In the genomic region with DNA sequence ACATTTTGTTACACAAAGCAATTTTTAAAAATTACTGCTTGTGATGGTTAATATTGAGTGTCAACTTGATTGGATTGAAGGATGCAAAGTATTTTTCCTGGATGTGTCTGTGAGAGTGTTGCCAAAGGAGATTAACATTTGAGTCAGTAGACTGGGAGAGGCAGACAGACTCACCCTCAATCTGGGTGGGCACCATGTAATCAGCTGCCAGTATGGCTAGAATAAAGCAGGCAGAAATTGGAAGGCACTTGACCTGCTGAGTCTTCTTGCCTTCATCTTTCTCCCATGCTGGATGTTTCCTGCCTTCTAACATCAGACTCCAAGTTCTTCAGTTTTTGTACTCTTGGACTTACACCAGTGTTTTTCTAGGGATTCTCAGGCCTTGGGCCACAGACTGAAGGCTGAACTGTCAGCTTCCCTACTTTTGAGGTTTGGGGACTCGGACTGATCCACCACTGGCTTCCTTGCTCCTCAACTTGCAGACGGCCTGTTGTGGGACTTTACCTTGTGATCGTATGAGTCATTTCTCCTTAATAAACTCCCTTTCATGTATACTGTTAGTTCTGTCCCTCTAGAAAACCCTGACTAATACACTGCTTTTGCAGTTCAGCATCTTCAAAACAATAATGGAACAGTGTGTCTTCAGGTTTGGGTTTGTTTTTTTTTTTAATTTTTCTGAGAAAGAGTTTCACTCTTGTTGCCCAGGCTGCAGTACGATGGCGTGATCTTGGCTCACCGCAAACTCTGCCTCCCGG, we compare ENCODE assay signal across 17 cellular contexts.
A peak's percentile ranks its signal among the peaks of the same experiment; 100 is the strongest.
DNase-seq lines count a peak whose midpoint lies in the region; ATAC-seq and TF ChIP-seq lines count a peak whose summit lies in the region.
"Had no signal": no experiment of that assay in that cellular context is flagged by ENCODE, and none has a peak within 500 bp of the region (broad histone marks: within the 10 kb centered on the region; RNA-seq: fewer than 3 reads in every experiment).

No MANE protein-coding gene starts in this region.

- intact Hi-C loops in HCT116 (cut with micrococcal nuclease) = loop anchor here (5.0 kb wide), 1 partner anchor 241 kb away; no protein-coding TSS in a partner anchor

- CTCF ChIA-PET in HCT116 (lab: Charles Lee) = no interaction called here

- DNase-seq in HCT116 (ENCODE audit: low read depth, low spot score) (no peak), SJCRH30 (no peak), fibroblast of mammary gland (ENCODE audit: low read depth) (peak; percentile 68), retinal pigment epithelial cell (ENCODE audit: low read depth) (peak; percentile 52), putamen (ENCODE audit: low spot score) (no peak), HuH-7 (ENCODE audit: low spot score) (no peak)
- DNase-seq: COR-L47; heart right ventricle; natural killer cell; NCI-H1092; NCI-H2029 treated with DMSO at 0.1 percent for 48 hours; small intestine; stimulated activated CD8-positive, alpha-beta memory T cell treated with anti-CD3 and anti-CD28 coated beads, Interleukin-4, amount 100 ng/mL, for 48 hours; T1000 had no signal

- H4K20me1 ChIP-seq in HCT116 (ENCODE audit: insufficient read depth) = no peaks in the 10 kb centered on the region

- POLR2A ChIA-PET in HCT116 (lab: Charles Lee) = no interaction called here

- H2AFZ ChIP-seq in HCT116 (ENCODE audit: low read depth, low read length, poor library complexity, severe bottlenecking) = peak overlapping the region; percentile 65

- H3K36me3 ChIP-seq in HCT116 (ENCODE audit: control insufficient read depth in 1 of 2, insufficient read depth in 2 of 2, low read length in 2 of 2) (no peaks in the 10 kb centered on the region), SJCRH30 (no peaks in the 10 kb centered on the region)
- H3K36me3 ChIP-seq: heart right ventricle, SJSA1 had no signal

- H3K4me1 ChIP-seq in HCT116 (ENCODE audit: control insufficient read depth in 1 of 2, insufficient read depth in 2 of 2, low read length in 2 of 2) (peaks cover 23 to 42% of the 10 kb centered on the region in 2 experiments), SJCRH30 (peaks cover 57% of the 10 kb centered on the region)

- H3K4me2 ChIP-seq in HCT116 (ENCODE audit: low read length) = peak overlapping the region; percentile 25; the same call in 1 of the 2 replicates

- RAD21 ChIA-PET in HCT116 (lab: Charles Lee; ENCODE audit: low non-redundant PET in 1 of 2, low total read pairs in 2 of 2, uncharacterized antibody in 2 of 2, unreplicated experiment in 2 of 2) = no interaction called here

- H3K4me3 ChIP-seq in HCT116 (replicated peaks in 1 of 2; ENCODE audit: low read depth in 1 of 2, low read length in 2 of 2) (no peak overlapping the region), SJCRH30 (no peak overlapping the region), fibroblast of mammary gland (ENCODE audit: control insufficient read depth, low read depth, low read length) (no peak overlapping the region), retinal pigment epithelial cell (ENCODE audit: low read length) (no peak overlapping the region)
- H3K4me3 ChIP-seq: heart right ventricle, SJSA1 had no signal

- H3K27ac ChIP-seq in HCT116 (ENCODE audit: low read depth, low read length) (no peak overlapping the region), SJCRH30 (peak overlapping the region; percentile 89)
- H3K27ac ChIP-seq: heart right ventricle, SJSA1 had no signal

- BruUV-seq in HCT116 (replicated peaks; lab: Mats Ljungman, UMichigan) = no TSS peak

- H3K27me3 ChIP-seq in HCT116 (ENCODE audit: insufficient read depth, low read length) (no peaks in the 10 kb centered on the region), SJCRH30 (no peaks in the 10 kb centered on the region)
- H3K27me3 ChIP-seq: heart right ventricle, SJSA1 had no signal

- H3K79me2 ChIP-seq in HCT116 (ENCODE audit: insufficient read depth, low read length) = no peaks in the 10 kb centered on the region

- TF ChIP-seq CTCF in HCT116 (IDR thresholded peaks at IDR 0.05 in 2 of 3, conservative IDR thresholded peaks at IDR 0.05 in 1 of 3; ENCODE audit: borderline replicate concordance in 1 of 3, insufficient read depth in 1 of 3, low read depth in 2 of 3, low read length in 2 of 3) (no peak), fibroblast of mammary gland (conservative IDR thresholded peaks at IDR 0.05; ENCODE audit: control insufficient read depth, insufficient read depth, low read depth, low read length) (no peak), retinal pigment epithelial cell (conservative IDR thresholded peaks at IDR 0.05; ENCODE audit: low read depth, low read length) (no peak)

- TF ChIP-seq RAD21 in HCT116 (IDR thresholded peaks at IDR 0.05; ENCODE audit: low read depth) = no peak

- no peaks in the 10 kb centered on the region for H3K9me2 ChIP-seq in HCT116 (ENCODE audit: insufficient read depth)

- no peak for TF ChIP-seq POLR2A in HCT116 (IDR thresholded peaks at IDR 0.05; ENCODE audit: borderline replicate concordance, extremely low read depth, insufficient read depth, insufficient read length)

- H3K9me3 ChIP-seq in HCT116 (ENCODE audit: control insufficient read depth in 1 of 2, insufficient read depth in 1 of 2, low read depth in 1 of 2, low read length in 2 of 2) = no peaks in the 10 kb centered on the region
- H3K9me3 ChIP-seq in SJCRH30 (replicated peaks) = no peaks in the 10 kb centered on the region
- H3K9me3 ChIP-seq: heart right ventricle, SJSA1 had no signal

- H3K9ac ChIP-seq in HCT116 (ENCODE audit: low read length) = no peak overlapping the region

- ATAC-seq in HCT116 = no peak
- no peak for ATAC-seq in GM18520 (IDR thresholded peaks at IDR 0.05; ENCODE audit: unreplicated experiment)
- no peak for ATAC-seq in HG02981 (IDR thresholded peaks at IDR 0.05; ENCODE audit: unreplicated experiment)
- ATAC-seq: heart right ventricle, natural killer cell had no signal

TF ChIP-seq in HCT116, 20 proteins besides CTCF, POLR2A, EP300 and RAD21:
- TF ChIP-seq JUND (IDR thresholded peaks at IDR 0.05) = peak; percentile 18; the same call in 1 of the 2 replicates
- TF ChIP-seq, protein P1, sequence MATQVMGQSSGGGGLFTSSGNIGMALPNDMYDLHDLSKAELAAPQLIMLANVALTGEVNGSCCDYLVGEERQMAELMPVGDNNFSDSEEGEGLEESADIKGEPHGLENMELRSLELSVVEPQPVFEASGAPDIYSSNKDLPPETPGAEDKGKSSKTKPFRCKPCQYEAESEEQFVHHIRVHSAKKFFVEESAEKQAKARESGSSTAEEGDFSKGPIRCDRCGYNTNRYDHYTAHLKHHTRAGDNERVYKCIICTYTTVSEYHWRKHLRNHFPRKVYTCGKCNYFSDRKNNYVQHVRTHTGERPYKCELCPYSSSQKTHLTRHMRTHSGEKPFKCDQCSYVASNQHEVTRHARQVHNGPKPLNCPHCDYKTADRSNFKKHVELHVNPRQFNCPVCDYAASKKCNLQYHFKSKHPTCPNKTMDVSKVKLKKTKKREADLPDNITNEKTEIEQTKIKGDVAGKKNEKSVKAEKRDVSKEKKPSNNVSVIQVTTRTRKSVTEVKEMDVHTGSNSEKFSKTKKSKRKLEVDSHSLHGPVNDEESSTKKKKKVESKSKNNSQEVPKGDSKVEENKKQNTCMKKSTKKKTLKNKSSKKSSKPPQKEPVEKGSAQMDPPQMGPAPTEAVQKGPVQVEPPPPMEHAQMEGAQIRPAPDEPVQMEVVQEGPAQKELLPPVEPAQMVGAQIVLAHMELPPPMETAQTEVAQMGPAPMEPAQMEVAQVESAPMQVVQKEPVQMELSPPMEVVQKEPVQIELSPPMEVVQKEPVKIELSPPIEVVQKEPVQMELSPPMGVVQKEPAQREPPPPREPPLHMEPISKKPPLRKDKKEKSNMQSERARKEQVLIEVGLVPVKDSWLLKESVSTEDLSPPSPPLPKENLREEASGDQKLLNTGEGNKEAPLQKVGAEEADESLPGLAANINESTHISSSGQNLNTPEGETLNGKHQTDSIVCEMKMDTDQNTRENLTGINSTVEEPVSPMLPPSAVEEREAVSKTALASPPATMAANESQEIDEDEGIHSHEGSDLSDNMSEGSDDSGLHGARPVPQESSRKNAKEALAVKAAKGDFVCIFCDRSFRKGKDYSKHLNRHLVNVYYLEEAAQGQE (IDR thresholded peaks at IDR 0.05; ENCODE audit: low read depth) = no peak
- TF ChIP-seq FOSL1 (IDR thresholded peaks at IDR 0.05; ENCODE audit: low read depth) = 0 out of 2 replicates have a peak, but pooled peaks have one; percentile 13
TF ChIP-seq in HCT116: peak in this region for 2.

Comparison
In these comparisons a context has a peak if more than half of its experiments do, and no peak if none do; other contexts are left out.
1. DNase-seq: peak in fibroblast of mammary gland (single experiment) and retinal pigment epithelial cell (single experiment); none in HCT116 (single experiment), SJCRH30 (0 of 2), putamen (single experiment) and HuH-7 (single experiment).